27 cellular contexts compared by ENCODE assay signal in the genomic region with DNA sequence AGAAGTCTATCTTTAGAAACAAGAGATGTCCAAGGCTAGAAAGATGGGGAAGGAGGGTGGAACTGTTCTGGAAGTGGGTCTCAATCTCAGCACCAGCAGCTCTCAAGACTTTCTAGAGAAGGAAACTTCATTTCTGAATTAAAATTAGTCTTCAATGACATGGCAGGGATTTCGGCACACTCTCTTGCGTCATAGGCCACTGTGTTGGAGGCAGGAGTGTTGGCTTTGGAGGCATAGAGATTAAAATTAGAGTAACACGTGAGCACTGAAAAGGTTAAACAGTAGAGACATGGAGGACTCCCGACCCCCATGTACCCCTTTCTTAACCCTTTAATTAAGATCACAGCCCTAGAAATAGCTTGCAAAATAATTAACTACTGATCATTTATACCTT. TPM values are rescaled to one million over a fixed set of nuclear protein-coding genes. Genes with fewer than 3 reads are reported as not detected.
A peak's percentile ranks its signal among the peaks of the same experiment; 100 is the strongest.
DNase-seq lines count a peak whose midpoint lies in the region; ATAC-seq and TF ChIP-seq lines count a peak whose summit lies in the region.
"Had no signal": no experiment of that assay in that cellular context is flagged by ENCODE, and none has a peak within 500 bp of the region (broad histone marks: within the 10 kb centered on the region; RNA-seq: fewer than 3 reads in every experiment).

No MANE protein-coding gene starts in this region.

- no peak overlapping the region for H3K4me2 ChIP-seq in GM23248 (ENCODE audit: unreplicated experiment)
- H3K4me2 ChIP-seq: GM23338 had no signal

- H3K4me3 ChIP-seq in GM23248 (no peak overlapping the region), RWPE2 (ENCODE audit: severe bottlenecking) (no peak overlapping the region), fibroblast of mammary gland (ENCODE audit: control insufficient read depth, low read depth, low read length) (no peak overlapping the region), subcutaneous abdominal adipose tissue (ENCODE audit: low read depth in 1 of 5, low read length in 5 of 5) (no peak overlapping the region)
- H3K4me3 ChIP-seq: dorsolateral prefrontal cortex, GM23338, K562, spleen had no signal

- no peak overlapping the region for H2AFZ ChIP-seq in GM23248
- H2AFZ ChIP-seq: GM23338 had no signal

- H3K9me3 Mint-ChIP-seq in activated naive CD4-positive, alpha-beta T cell treated with anti-CD3 and anti-CD28 coated beads, Interleukin-2, amount 10 ng/mL, durations not matched to agents 7 days and 5 days = no peaks in the 10 kb centered on the region
- H3K9me3 Mint-ChIP-seq: GM23338; natural killer cell treated with Interleukin-12 subunit alpha and Interleukin-12 subunit beta and Interleukin-15 and Interleukin-18, amount 100 ng/mL, for 72 hours had no signal

- peak; percentile 48 for DNase-seq in GM23248
- no peak for DNase-seq in RWPE2 (ENCODE audit: low spot score)
- peak; percentile 45 for DNase-seq in fibroblast of mammary gland (ENCODE audit: low read depth)
- DNase-seq in activated naive CD4-positive, alpha-beta T cell treated with anti-CD3 and anti-CD28 coated beads, Interleukin-2, amount 10 ng/mL, durations not matched to agents 7 days and 5 days = no peak
- DNase-seq: activated CD8-positive, alpha-beta T cell treated with anti-CD3 and anti-CD28 coated beads, Interleukin-2, amount 10 ng/mL, durations not matched to agents 7 days and 5 days; activated naive CD4-positive, alpha-beta T cell treated with anti-CD3 and anti-CD28 coated beads, Interleukin-2, amount 50 U/mL, for 16 hours; amniotic stem cell; C1 segment of cervical spinal cord; dorsolateral prefrontal cortex; immature natural killer cell; left colon; NCI-H2029; NCI-H2227 treated with DMSO at 0.1 percent for 48 hours; NCI-H526 treated with DMSO at 0.1 percent for 48 hours; NK-92 treated with Interleukin-12 subunit alpha and Interleukin-12 subunit beta, amount 100 ng/mL, for 24 hours; PC-3; SIG-M5; spleen; stimulated activated CD4-positive, alpha-beta T cell treated with anti-CD3 and anti-CD28 coated beads, Interleukin-2, amount 100 ng/mL, for 24 hours; stimulated activated naive CD8-positive, alpha-beta T cell treated with anti-CD3 and anti-CD28 coated beads, Interleukin-15, Interleukin-2, amounts not matched to agents 100 U/mL and 50 U/mL, for 24 hours; SW 1271 had no signal

- TF ChIP-seq CTCF in RWPE2 (IDR thresholded peaks at IDR 0.05; ENCODE audit: poor library complexity, severe bottlenecking) = no peak
- no peak for TF ChIP-seq CTCF in fibroblast of mammary gland (conservative IDR thresholded peaks at IDR 0.05; ENCODE audit: control insufficient read depth, insufficient read depth, low read depth, low read length)

- in situ Hi-C loops in GM23248 (cut with MboI) = no loop called here

- no peaks in the 10 kb centered on the region for H3K4me1 Mint-ChIP-seq in activated naive CD4-positive, alpha-beta T cell treated with anti-CD3 and anti-CD28 coated beads, Interleukin-2, amount 10 ng/mL, durations not matched to agents 7 days and 5 days
- H3K4me1 Mint-ChIP-seq: immature natural killer cell had no signal

- ATAC-seq in RWPE2 (ENCODE audit: low read depth) (no peak), GM18858 (IDR thresholded peaks at IDR 0.05; ENCODE audit: unreplicated experiment) (no peak), GM18519 (IDR thresholded peaks at IDR 0.05; ENCODE audit: low FRiP score, unreplicated experiment) (no peak)
- ATAC-seq: activated CD8-positive, alpha-beta T cell treated with anti-CD3 and anti-CD28 coated beads, Interleukin-2, amount 10 ng/mL, durations not matched to agents 7 days and 5 days; GM23338; K562; left colon; natural killer cell treated with Interleukin-12 subunit alpha and Interleukin-12 subunit beta and Interleukin-15 and Interleukin-18, amount 100 ng/mL, for 72 hours; PC-3; stimulated activated naive CD8-positive, alpha-beta T cell treated with anti-CD3 and anti-CD28 coated beads, Interleukin-15, Interleukin-2, amounts not matched to agents 100 U/mL and 50 U/mL, for 24 hours had no signal

- H3K9me2 ChIP-seq in GM23248 (ENCODE audit: insufficient read depth) = no peaks in the 10 kb centered on the region

- H3K27me3 Mint-ChIP-seq in activated naive CD4-positive, alpha-beta T cell treated with anti-CD3 and anti-CD28 coated beads, Interleukin-2, amount 10 ng/mL, durations not matched to agents 7 days and 5 days = peaks cover 4% of the 10 kb centered on the region

- peaks cover 74% of the 10 kb centered on the region for H3K79me2 ChIP-seq in GM23248 (ENCODE audit: insufficient read depth)

- WGBS in GM23248 (ENCODE audit: low coverage in 1 of 2, low lambda C conversion rate in 2 of 2, missing lambda C conversion rate in 2 of 2), 2 experiments = 72% methylated on average over 4 of the region's 4 CpGs

- peaks cover 89% of the 10 kb centered on the region for H3F3A ChIP-seq in GM23248 (ENCODE audit: insufficient read depth)

- H3K27ac Mint-ChIP-seq in activated naive CD4-positive, alpha-beta T cell treated with anti-CD3 and anti-CD28 coated beads, Interleukin-2, amount 10 ng/mL, durations not matched to agents 7 days and 5 days = no peak overlapping the region
- H3K27ac Mint-ChIP-seq: activated CD8-positive, alpha-beta T cell treated with anti-CD3 and anti-CD28 coated beads, Interleukin-2, amount 10 ng/mL, durations not matched to agents 7 days and 5 days; GM23338; immature natural killer cell; natural killer cell treated with Interleukin-12 subunit alpha and Interleukin-12 subunit beta and Interleukin-15 and Interleukin-18, amount 100 ng/mL, for 72 hours had no signal

- no peaks in the 10 kb centered on the region for H3K27me3 ChIP-seq in GM23248 (replicated peaks; ENCODE audit: insufficient read depth)
- H3K27me3 ChIP-seq in RWPE2 (ENCODE audit: insufficient read depth, poor library complexity, severe bottlenecking) = no peaks in the 10 kb centered on the region
- H3K27me3 ChIP-seq in subcutaneous abdominal adipose tissue (ENCODE audit: control insufficient read depth in 5 of 5, insufficient read depth in 4 of 5, low read length in 5 of 5) = no peaks in the 10 kb centered on the region

- H3K4me1 ChIP-seq in GM23248 (ENCODE audit: insufficient read depth) = peaks cover 72% of the 10 kb centered on the region
- H3K4me1 ChIP-seq in RWPE2 (ENCODE audit: insufficient read depth, poor library complexity, severe bottlenecking) = peaks cover 82% of the 10 kb centered on the region
- peaks cover 10 to 58% (median 46%) of the 10 kb centered on the region in 5 donors for H3K4me1 ChIP-seq in subcutaneous abdominal adipose tissue (ENCODE audit: control insufficient read depth in 5 of 5, insufficient read depth in 5 of 5, low read length in 5 of 5)

- H3K36me3 ChIP-seq in GM23248 (ENCODE audit: low read depth) (no peaks in the 10 kb centered on the region), RWPE2 (ENCODE audit: low read depth) (peaks cover 92% of the 10 kb centered on the region), subcutaneous abdominal adipose tissue (ENCODE audit: control insufficient read depth in 5 of 5, insufficient read depth in 5 of 5, low read length in 5 of 5) (no peaks in the 10 kb centered on the region)
- H3K36me3 ChIP-seq: spleen had no signal

- H3K9me3 ChIP-seq in GM23248 (ENCODE audit: low read depth) (no peaks in the 10 kb centered on the region), RWPE2 (ENCODE audit: severe bottlenecking) (no peaks in the 10 kb centered on the region), subcutaneous abdominal adipose tissue (ENCODE audit: control insufficient read depth in 5 of 5, low read length in 5 of 5) (no peaks in the 10 kb centered on the region)
- H3K9me3 ChIP-seq: spleen had no signal

- H4K20me1 ChIP-seq in GM23248 (ENCODE audit: insufficient read depth) = no peaks in the 10 kb centered on the region

- no peaks in the 10 kb centered on the region for H3K36me3 Mint-ChIP-seq in activated naive CD4-positive, alpha-beta T cell treated with anti-CD3 and anti-CD28 coated beads, Interleukin-2, amount 10 ng/mL, durations not matched to agents 7 days and 5 days
- H3K36me3 Mint-ChIP-seq: natural killer cell treated with Interleukin-12 subunit alpha and Interleukin-12 subunit beta and Interleukin-15 and Interleukin-18, amount 100 ng/mL, for 72 hours had no signal

- CTCF ChIA-PET in activated naive CD4-positive, alpha-beta T cell treated with anti-CD3 and anti-CD28 coated beads, Interleukin-2, amount 10 ng/mL, durations not matched to agents 7 days and 5 days (lab: Charles Lee) = no interaction called here

- H3K9ac ChIP-seq in GM23248 = 0 out of 2 replicates have a peak overlapping the region, but pooled peaks have one; percentile 65
- peak overlapping the region in 1 of 5 donors; percentile 36 for H3K9ac ChIP-seq in subcutaneous abdominal adipose tissue (ENCODE audit: low read length in 5 of 5)

- H3K4me3 Mint-ChIP-seq in activated naive CD4-positive, alpha-beta T cell treated with anti-CD3 and anti-CD28 coated beads, Interleukin-2, amount 10 ng/mL, durations not matched to agents 7 days and 5 days = no peak overlapping the region
- H3K4me3 Mint-ChIP-seq: activated CD8-positive, alpha-beta T cell treated with anti-CD3 and anti-CD28 coated beads, Interleukin-2, amount 10 ng/mL, durations not matched to agents 7 days and 5 days; GM23338; immature natural killer cell; natural killer cell treated with Interleukin-12 subunit alpha and Interleukin-12 subunit beta and Interleukin-15 and Interleukin-18, amount 100 ng/mL, for 72 hours had no signal

- H3K27ac ChIP-seq in GM23248 (peak overlapping the region; percentile 85), RWPE2 (ENCODE audit: poor library complexity, severe bottlenecking) (peak overlapping the region; percentile 96), subcutaneous abdominal adipose tissue (ENCODE audit: low read depth, low read length) (peak overlapping the region; percentile 89)
- H3K27ac ChIP-seq: dorsolateral prefrontal cortex, spleen had no signal

RNA-seq across cellular contexts. Expression of a gene that starts 43.3 kb away (rescaled TPM):
- total RNA-seq in GM23248 (2014; rRNA removed; shearing (Covaris generic)) = 53.5 and 55.0 TPM in 2 replicates
- 48.7 and 50.9 TPM in 2 replicates for polyA plus RNA-seq in GM23248 (2016; fragmentation: Nextera tagmentation; extraction: Ambion mirVana)
- total RNA-seq: activated CD8-positive, alpha-beta T cell treated with anti-CD3 and anti-CD28 coated beads, Interleukin-2, amount 10 ng/mL, durations not matched to agents 7 days and 5 days; natural killer cell treated with Interleukin-12 subunit alpha and Interleukin-12 subunit beta and Interleukin-15 and Interleukin-18, amount 100 ng/mL, for 72 hours had no signal
- polyA plus RNA-seq: immature natural killer cell, K562 had no signal

Comparison
In these comparisons a context has a peak if more than half of its experiments do, and no peak if none do; other contexts are left out.
1. DNase-seq: peak in GM23248 (single experiment) and fibroblast of mammary gland (single experiment); none in RWPE2 (single experiment) and activated naive CD4-positive, alpha-beta T cell treated with anti-CD3 and anti-CD28 coated beads, Interleukin-2, amount 10 ng/mL, durations not matched to agents 7 days and 5 days (single experiment).
2. Peak in every context shown above with its lines, with median percentiles within 50 percentile points of each other: H3K27ac ChIP-seq.